Comparison of ENCODE assay signal across 8 cellular contexts in the genomic region with DNA sequence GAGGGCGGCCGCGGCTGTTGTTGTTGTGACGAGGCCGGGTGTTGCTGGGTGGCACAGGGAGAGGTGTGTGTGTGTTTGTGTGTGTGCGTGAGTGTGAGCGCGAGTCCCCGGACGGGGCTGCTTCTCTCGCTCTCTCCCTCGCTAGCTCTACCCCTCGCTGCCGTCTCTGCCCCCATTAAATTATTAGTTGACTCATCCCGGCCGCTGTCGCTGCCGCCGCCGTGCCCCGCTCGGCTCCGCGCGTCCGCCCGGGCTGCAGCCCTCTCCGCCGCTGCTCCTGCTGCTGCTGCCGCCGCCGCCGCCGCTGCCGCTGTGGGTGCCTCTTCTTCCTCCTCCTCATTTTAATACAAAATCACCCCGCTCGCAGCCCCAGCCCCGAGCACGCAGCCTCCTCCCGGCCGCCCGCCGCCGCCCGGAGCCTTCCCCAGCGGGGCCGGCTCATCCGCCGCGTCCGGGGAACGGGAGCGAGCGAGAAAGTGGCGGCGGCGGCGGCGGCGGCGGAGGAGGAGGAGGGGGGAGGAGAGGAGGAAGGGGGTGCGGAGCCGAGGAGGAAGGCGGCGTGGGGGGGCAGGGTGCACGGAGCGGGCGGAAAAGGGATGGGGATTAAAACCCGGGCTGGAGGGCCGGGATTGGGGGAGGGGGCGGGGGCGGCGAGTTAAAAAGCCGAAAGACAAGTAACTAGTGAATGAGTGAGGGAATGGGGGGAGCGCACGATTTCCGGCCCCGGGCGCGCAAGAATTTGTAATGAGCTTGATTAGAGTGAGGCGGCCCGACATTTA. TPM values are rescaled to one million over a fixed set of nuclear protein-coding genes. Genes with fewer than 3 reads are reported as not detected.
DNase-seq lines count a peak whose midpoint lies in the region; ATAC-seq and TF ChIP-seq lines count a peak whose summit lies in the region.

Gene SATB1, minus strand, starts transcription at position 478 of the 779 bp plus-strand sequence. CDS start 4,372 bp downstream, outside the sequence.

- H3K4me3 ChIP-seq in lower lobe of right lung, result peak within 1 kb of the TSS; percentile 80

- H3K4me1 ChIP-seq in lower lobe of right lung, result peaks cover 24% of the 10 kb centered on the region

- no peaks in the 10 kb centered on the region for H3K9me3 ChIP-seq in lower lobe of right lung

- ATAC-seq in GM18858 (IDR thresholded peaks at IDR 0.05; ENCODE audit: unreplicated experiment) (peak; percentile 36), HG02938 (IDR thresholded peaks at IDR 0.05; ENCODE audit: unreplicated experiment) (peak; percentile 40), lower lobe of right lung (peak; percentile 91)

- no peaks in the 10 kb centered on the region for H3K27me3 ChIP-seq in lower lobe of right lung (ENCODE audit: low read depth)

- intact Hi-C loops in activated CD4-positive, alpha-beta memory T cell treated with anti-CD3 and anti-CD28 coated beads for 36 hours (cut with micrococcal nuclease), result loop anchor here (10.0 kb wide), 1 partner anchor 560 kb away; no protein-coding TSS in a partner anchor
- intact Hi-C loops in lower lobe of right lung (cut with DNase I), result no loop called here

- H3K27me3 Mint-ChIP-seq in activated CD4-positive, alpha-beta memory T cell treated with anti-CD3 and anti-CD28 coated beads for 36 hours, result no peaks in the 10 kb centered on the region

- CTCF ChIA-PET in activated CD4-positive, alpha-beta memory T cell treated with anti-CD3 and anti-CD28 coated beads for 36 hours (lab: Charles Lee), result no interaction called here

- TF ChIP-seq CTCF in lower lobe of right lung (IDR thresholded peaks at IDR 0.05), result no peak

- POLR2A ChIA-PET in activated CD4-positive, alpha-beta memory T cell treated with anti-CD3 and anti-CD28 coated beads for 36 hours (lab: Charles Lee), result interaction anchor here (1.2 to 3.4 kb wide), 5 partner anchors 8 to 19 kb away, joined by 5 to 14 read pairs (median 10); no protein-coding TSS in a partner anchor

- peak; percentile 77 to 92 for DNase-seq in NCI-H526 (lab: John Stamatoyannopoulos, UW)
- peak; percentile 78 for DNase-seq in activated CD4-positive, alpha-beta memory T cell treated with anti-CD3 and anti-CD28 coated beads for 36 hours
- DNase-seq in effector CD4-positive, alpha-beta T cell, result peak; percentile 56
- DNase-seq in lower lobe of right lung, result peak; percentile 89
- DNase-seq in stimulated activated CD8-positive, alpha-beta memory T cell treated with anti-CD3 and anti-CD28 coated beads, Interleukin-12 subunit alpha, Interleukin-12 subunit beta, amount 100 ng/mL, for 4 hours (ENCODE audit: low read depth), result peak; percentile 40
- DNase-seq in GF-D8 (lab: John Stamatoyannopoulos, UW), result no peak

- H3K27ac ChIP-seq in lower lobe of right lung, result peak within 1 kb of the TSS; percentile 86

- no peaks in the 10 kb centered on the region for H3K9me3 Mint-ChIP-seq in activated CD4-positive, alpha-beta memory T cell treated with anti-CD3 and anti-CD28 coated beads for 36 hours

- H3K36me3 ChIP-seq in lower lobe of right lung, result no peaks in the 10 kb centered on the region

- peak within 1 kb of the TSS; percentile 86 for H3K4me3 Mint-ChIP-seq in activated CD4-positive, alpha-beta memory T cell treated with anti-CD3 and anti-CD28 coated beads for 36 hours

- H3K4me1 Mint-ChIP-seq in activated CD4-positive, alpha-beta memory T cell treated with anti-CD3 and anti-CD28 coated beads for 36 hours (ENCODE audit: low read depth), result peaks cover 74% of the 10 kb centered on the region

- peak within 1 kb of the TSS; percentile 84 for H3K27ac Mint-ChIP-seq in activated CD4-positive, alpha-beta memory T cell treated with anti-CD3 and anti-CD28 coated beads for 36 hours

- H3K36me3 Mint-ChIP-seq in activated CD4-positive, alpha-beta memory T cell treated with anti-CD3 and anti-CD28 coated beads for 36 hours, result peaks cover 83% of the 10 kb centered on the region

RNA-seq across cellular contexts. Expression of gene SATB1, which starts in this region (rescaled TPM):
- 100 to 1,000 TPM; 546 to 561 TPM for total RNA-seq in activated CD4-positive, alpha-beta memory T cell treated with anti-CD3 and anti-CD28 coated beads for 36 hours
- total RNA-seq in lower lobe of right lung, result 30.2 TPM

Comparison
In these comparisons a context has a peak if more than half of its experiments do, and no peak if none do; other contexts are left out.
1. RNA of gene SATB1 (total RNA-seq): 546 to 561 TPM in activated CD4-positive, alpha-beta memory T cell treated with anti-CD3 and anti-CD28 coated beads for 36 hours; 30.2 TPM in lower lobe of right lung (single experiment); every median in the first group is over 10 times any median in the second.
2. ATAC-seq: peak in every context shown above with its lines; median percentile 91 in lower lobe of right lung; 40 in HG02938; 36 in GM18858.